1 cellular context compared by ENCODE assay signal in the genomic region with DNA sequence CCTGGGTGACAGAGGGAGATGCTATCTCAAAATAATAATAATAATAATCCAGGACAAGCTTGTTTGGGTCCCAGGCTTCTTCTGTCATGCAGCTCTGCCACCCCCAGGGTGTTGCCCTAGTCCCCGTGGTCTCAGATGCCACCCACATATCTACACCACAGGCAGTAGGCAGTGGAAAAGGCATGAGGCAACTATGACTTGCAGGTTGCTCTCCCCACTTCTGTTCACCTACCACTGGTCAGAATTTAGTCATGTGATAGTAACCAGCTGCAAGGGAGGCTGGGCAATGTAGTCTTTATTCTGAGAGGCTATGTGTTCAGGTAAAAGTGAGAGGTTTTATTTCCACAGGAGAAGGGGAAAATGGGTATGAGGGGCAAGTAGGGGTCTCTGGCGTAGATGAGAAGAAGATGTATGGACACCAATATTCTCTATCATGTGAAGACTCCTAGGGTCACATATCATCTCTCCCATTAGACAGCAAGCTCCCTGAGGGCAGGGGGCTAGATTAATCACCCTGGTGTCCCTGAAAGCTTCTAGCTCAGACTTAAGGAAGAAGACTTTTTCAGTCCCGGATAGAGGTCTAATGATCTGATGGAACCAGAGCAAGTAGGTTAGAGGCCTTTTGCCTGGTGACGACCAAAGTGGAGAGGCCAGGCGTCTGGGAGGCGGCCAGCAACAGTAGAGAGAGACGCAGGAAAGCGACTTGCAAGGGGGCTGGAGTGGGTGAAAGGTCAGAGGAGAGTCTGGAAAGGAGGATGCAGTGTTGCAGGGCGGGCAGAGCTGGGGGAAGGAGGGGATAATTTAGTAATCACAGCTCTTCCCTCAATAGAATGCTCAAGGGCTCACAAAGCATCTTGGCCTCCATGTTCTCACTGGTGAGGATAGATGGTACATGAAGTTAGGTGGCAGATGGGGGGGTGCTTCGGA.
TF ChIP-seq lines count a peak whose summit lies in the region.

No MANE protein-coding gene starts in this region.

TF ChIP-seq in WTC11, 78 proteins besides CTCF, POLR2A, EP300 and RAD21 (continued from another document):
- TF ChIP-seq ARID4B (CRISPR knock-in tag; IDR thresholded peaks at IDR 0.05; ENCODE audit: borderline replicate concordance) (no peak), CDX4 (CRISPR knock-in tag; IDR thresholded peaks at IDR 0.05; ENCODE audit: borderline replicate concordance) (no peak), NFE2L1 (CRISPR knock-in tag; IDR thresholded peaks at IDR 0.05) (peak; percentile 35; the same call in 1 of the 2 replicates), GTF2I (CRISPR knock-in tag; conservative IDR thresholded peaks at IDR 0.05) (no peak), TP53 (CRISPR knock-in tag; IDR thresholded peaks at IDR 0.05) (no peak), ZNF232 (CRISPR knock-in tag; IDR thresholded peaks at IDR 0.05) (no peak), ZBTB43 (CRISPR knock-in tag; IDR thresholded peaks at IDR 0.05) (no peak), JAZF1 (CRISPR knock-in tag; IDR thresholded peaks at IDR 0.05) (no peak), JUN (CRISPR knock-in tag; IDR thresholded peaks at IDR 0.05) (no peak), CBFB (CRISPR knock-in tag; IDR thresholded peaks at IDR 0.05; ENCODE audit: low read depth) (no peak), ZBTB21 (CRISPR knock-in tag; IDR thresholded peaks at IDR 0.05; ENCODE audit: borderline replicate concordance) (no peak), PRDM15 (CRISPR knock-in tag; IDR thresholded peaks at IDR 0.05) (no peak), ZNF281 (CRISPR knock-in tag; IDR thresholded peaks at IDR 0.05) (no peak), NFYB (CRISPR knock-in tag; conservative IDR thresholded peaks at IDR 0.05; ENCODE audit: low read depth) (0 out of 2 replicates have a peak, but pooled peaks have one; percentile 35)
- TF ChIP-seq, protein P1, sequence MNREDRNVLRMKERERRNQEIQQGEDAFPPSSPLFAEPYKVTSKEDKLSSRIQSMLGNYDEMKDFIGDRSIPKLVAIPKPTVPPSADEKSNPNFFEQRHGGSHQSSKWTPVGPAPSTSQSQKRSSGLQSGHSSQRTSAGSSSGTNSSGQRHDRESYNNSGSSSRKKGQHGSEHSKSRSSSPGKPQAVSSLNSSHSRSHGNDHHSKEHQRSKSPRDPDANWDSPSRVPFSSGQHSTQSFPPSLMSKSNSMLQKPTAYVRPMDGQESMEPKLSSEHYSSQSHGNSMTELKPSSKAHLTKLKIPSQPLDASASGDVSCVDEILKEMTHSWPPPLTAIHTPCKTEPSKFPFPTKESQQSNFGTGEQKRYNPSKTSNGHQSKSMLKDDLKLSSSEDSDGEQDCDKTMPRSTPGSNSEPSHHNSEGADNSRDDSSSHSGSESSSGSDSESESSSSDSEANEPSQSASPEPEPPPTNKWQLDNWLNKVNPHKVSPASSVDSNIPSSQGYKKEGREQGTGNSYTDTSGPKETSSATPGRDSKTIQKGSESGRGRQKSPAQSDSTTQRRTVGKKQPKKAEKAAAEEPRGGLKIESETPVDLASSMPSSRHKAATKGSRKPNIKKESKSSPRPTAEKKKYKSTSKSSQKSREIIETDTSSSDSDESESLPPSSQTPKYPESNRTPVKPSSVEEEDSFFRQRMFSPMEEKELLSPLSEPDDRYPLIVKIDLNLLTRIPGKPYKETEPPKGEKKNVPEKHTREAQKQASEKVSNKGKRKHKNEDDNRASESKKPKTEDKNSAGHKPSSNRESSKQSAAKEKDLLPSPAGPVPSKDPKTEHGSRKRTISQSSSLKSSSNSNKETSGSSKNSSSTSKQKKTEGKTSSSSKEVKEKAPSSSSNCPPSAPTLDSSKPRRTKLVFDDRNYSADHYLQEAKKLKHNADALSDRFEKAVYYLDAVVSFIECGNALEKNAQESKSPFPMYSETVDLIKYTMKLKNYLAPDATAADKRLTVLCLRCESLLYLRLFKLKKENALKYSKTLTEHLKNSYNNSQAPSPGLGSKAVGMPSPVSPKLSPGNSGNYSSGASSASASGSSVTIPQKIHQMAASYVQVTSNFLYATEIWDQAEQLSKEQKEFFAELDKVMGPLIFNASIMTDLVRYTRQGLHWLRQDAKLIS (CRISPR knock-in tag; IDR thresholded peaks at IDR 0.05; ENCODE audit: borderline replicate concordance) = no peak
- TF ChIP-seq, protein P2, sequence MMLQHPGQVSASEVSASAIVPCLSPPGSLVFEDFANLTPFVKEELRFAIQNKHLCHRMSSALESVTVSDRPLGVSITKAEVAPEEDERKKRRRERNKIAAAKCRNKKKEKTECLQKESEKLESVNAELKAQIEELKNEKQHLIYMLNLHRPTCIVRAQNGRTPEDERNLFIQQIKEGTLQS (CRISPR knock-in tag; conservative IDR thresholded peaks at IDR 0.05) = no peak
- TF ChIP-seq, protein P3, sequence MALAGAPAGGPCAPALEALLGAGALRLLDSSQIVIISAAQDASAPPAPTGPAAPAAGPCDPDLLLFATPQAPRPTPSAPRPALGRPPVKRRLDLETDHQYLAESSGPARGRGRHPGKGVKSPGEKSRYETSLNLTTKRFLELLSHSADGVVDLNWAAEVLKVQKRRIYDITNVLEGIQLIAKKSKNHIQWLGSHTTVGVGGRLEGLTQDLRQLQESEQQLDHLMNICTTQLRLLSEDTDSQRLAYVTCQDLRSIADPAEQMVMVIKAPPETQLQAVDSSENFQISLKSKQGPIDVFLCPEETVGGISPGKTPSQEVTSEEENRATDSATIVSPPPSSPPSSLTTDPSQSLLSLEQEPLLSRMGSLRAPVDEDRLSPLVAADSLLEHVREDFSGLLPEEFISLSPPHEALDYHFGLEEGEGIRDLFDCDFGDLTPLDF (CRISPR knock-in tag; IDR thresholded peaks at IDR 0.05) = no peak
